ENCODE assay signal across 23 cellular contexts in the genomic region with DNA sequence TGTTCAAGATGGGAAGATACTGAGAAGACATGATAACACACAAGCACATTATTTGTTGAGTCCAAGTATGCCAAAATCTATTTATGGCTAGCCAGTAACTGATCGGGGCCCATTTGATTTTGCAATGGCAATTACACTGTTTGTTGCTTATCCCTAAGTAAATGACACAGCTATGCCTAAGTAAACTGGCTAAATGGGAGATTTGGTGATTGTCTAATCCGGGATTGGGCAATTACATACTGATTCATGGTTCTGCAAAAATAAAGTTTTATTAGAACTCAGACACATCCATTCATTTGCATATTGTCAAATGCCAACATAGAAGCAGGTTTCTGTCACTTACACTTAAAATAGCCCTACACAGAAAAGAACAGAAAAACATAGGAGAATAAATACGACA.
"Had no signal": no experiment of that assay in that cellular context is flagged by ENCODE, and none has a peak within 500 bp of the region (broad histone marks: within the 10 kb centered on the region; RNA-seq: fewer than 3 reads in every experiment).

No MANE protein-coding gene starts in this region.

- DNase-seq: activated B cell treated with CpG ODN at 0.5 μM for 24 hours; activated CD4-positive, alpha-beta T cell treated with anti-CD3 and anti-CD28 coated beads for 1 hour; activated CD4-positive, alpha-beta T cell treated with anti-CD3 and anti-CD28 coated beads, Interleukin-2, amount 10 ng/mL, durations not matched to agents 24 days and 14 days; activated CD4-positive, alpha-beta T cell treated with anti-CD3 and anti-CD28 coated beads, Interleukin-2, amount 50 U/mL, for 48 hours; activated CD8-positive, alpha-beta memory T cell treated with anti-CD3 and anti-CD28 coated beads, Interleukin-2, amount 10 ng/mL, durations not matched to agents 7 days and 5 days; activated gamma-delta T cell; activated naive CD4-positive, alpha-beta T cell treated with anti-CD3 and anti-CD28 coated beads for 36 hours; activated T-cell treated with anti-CD3 and anti-CD28 coated beads, Interleukin-2, amount 50 U/mL, for 4 hours; brain microvascular endothelial cell; Kasumi-1; KBM-7; NCI-H1105; NCI-H1436; NCI-H1694 treated with DMSO at 0.1 percent for 48 hours; NCI-H2029 treated with DMSO at 0.1 percent for 48 hours; NCI-H345; NCI-H524; SHP77 treated with DMSO at 0.1 percent for 48 hours; T-helper 17 cell; T-helper 9 cell had no signal

- ATAC-seq: activated CD8-positive, alpha-beta memory T cell treated with anti-CD3 and anti-CD28 coated beads, Interleukin-2, amount 10 ng/mL, durations not matched to agents 7 days and 5 days; activated T-cell treated with anti-CD3 and anti-CD28 coated beads, Interleukin-2, amount 50 U/mL, for 4 hours; activated T-helper 17 cell treated with anti-CD3 and anti-CD28 coated beads, Interleukin-2, amount 50 U/mL, for 72 hours; T-helper 17 cell had no signal

- H3K36me3 Mint-ChIP-seq: activated CD8-positive, alpha-beta memory T cell treated with anti-CD3 and anti-CD28 coated beads, Interleukin-2, amount 10 ng/mL, durations not matched to agents 7 days and 5 days; activated naive CD8-positive, alpha-beta T cell had no signal

- H3K9me3 Mint-ChIP-seq: activated B cell treated with CpG ODN at 0.5 μM for 24 hours; activated CD4-positive, alpha-beta T cell treated with anti-CD3 and anti-CD28 coated beads, Interleukin-2, amount 10 ng/mL, durations not matched to agents 24 days and 14 days; activated naive CD4-positive, alpha-beta T cell treated with anti-CD3 and anti-CD28 coated beads for 36 hours; activated T-cell treated with anti-CD3 and anti-CD28 coated beads, Interleukin-2, amount 50 U/mL, for 4 hours; activated T-helper 17 cell treated with anti-CD3 and anti-CD28 coated beads, Interleukin-2, amount 50 U/mL, for 72 hours had no signal

- H3K4me3 ChIP-seq: cardiac muscle cell had no signal

- H3K27me3 Mint-ChIP-seq: activated B cell treated with CpG ODN at 0.5 μM for 24 hours; activated naive CD8-positive, alpha-beta T cell; activated T-helper 17 cell treated with anti-CD3 and anti-CD28 coated beads, Interleukin-2, amount 50 U/mL, for 72 hours; T-helper 17 cell had no signal

- H3K27me3 ChIP-seq: brain microvascular endothelial cell, cardiac muscle cell had no signal

- H3K27ac ChIP-seq: brain microvascular endothelial cell, cardiac muscle cell had no signal

- H3K27ac Mint-ChIP-seq: activated B cell treated with CpG ODN at 0.5 μM for 24 hours; activated CD4-positive, alpha-beta T cell treated with anti-CD3 and anti-CD28 coated beads, Interleukin-2, amount 10 ng/mL, durations not matched to agents 24 days and 14 days; activated CD8-positive, alpha-beta memory T cell treated with anti-CD3 and anti-CD28 coated beads, Interleukin-2, amount 10 ng/mL, durations not matched to agents 7 days and 5 days; activated naive CD4-positive, alpha-beta T cell treated with anti-CD3 and anti-CD28 coated beads for 36 hours; activated naive CD8-positive, alpha-beta T cell; activated T-helper 17 cell treated with anti-CD3 and anti-CD28 coated beads, Interleukin-2, amount 50 U/mL, for 72 hours; T-helper 17 cell had no signal

- H3K4me3 Mint-ChIP-seq: activated B cell treated with CpG ODN at 0.5 μM for 24 hours; activated CD4-positive, alpha-beta T cell treated with anti-CD3 and anti-CD28 coated beads, Interleukin-2, amount 10 ng/mL, durations not matched to agents 24 days and 14 days; activated CD8-positive, alpha-beta memory T cell treated with anti-CD3 and anti-CD28 coated beads, Interleukin-2, amount 10 ng/mL, durations not matched to agents 7 days and 5 days; activated naive CD4-positive, alpha-beta T cell treated with anti-CD3 and anti-CD28 coated beads for 36 hours; activated naive CD8-positive, alpha-beta T cell; activated T-cell treated with anti-CD3 and anti-CD28 coated beads, Interleukin-2, amount 50 U/mL, for 4 hours; activated T-helper 17 cell treated with anti-CD3 and anti-CD28 coated beads, Interleukin-2, amount 50 U/mL, for 72 hours; T-helper 17 cell had no signal

- H3K4me1 Mint-ChIP-seq: activated CD4-positive, alpha-beta T cell treated with anti-CD3 and anti-CD28 coated beads, Interleukin-2, amount 10 ng/mL, durations not matched to agents 24 days and 14 days; activated T-helper 17 cell treated with anti-CD3 and anti-CD28 coated beads, Interleukin-2, amount 50 U/mL, for 72 hours had no signal

- H3K36me3 ChIP-seq: brain microvascular endothelial cell, cardiac muscle cell had no signal
